In genomic region chr1:996851-997727, GRCh38 we compare ENCODE assay signal across 17 cellular contexts. TPM values are rescaled to one million over a fixed set of nuclear protein-coding genes. Genes with fewer than 3 reads are reported as not detected.
DNase-seq lines count a peak whose midpoint lies in the region; ATAC-seq, FAIRE-seq and TF ChIP-seq lines count a peak whose summit lies in the region.
"Had no signal": no experiment of that assay in that cellular context is flagged by ENCODE, and none has a peak within 500 bp of the region (broad histone marks: within the 10 kb centered on the region; RNA-seq: fewer than 3 reads in every experiment).

No MANE protein-coding gene starts in this region.

- H3K4me3 ChIP-seq in GM23338 (no peak overlapping the region), K562 (no peak overlapping the region)

- peaks cover 6% of the 10 kb centered on the region; the same call in 1 of the 2 replicates for H3F3A ChIP-seq in GM23338 (replicated peaks; ENCODE audit: low read depth)

- CTCF ChIA-PET in K562 (lab: Yijun Ruan, JAX; ENCODE audit: low intra/inter-chr PET ratio) = no interaction called here

- H3K4me1 ChIP-seq in GM23338 (ENCODE audit: insufficient read depth) (peaks cover 8% of the 10 kb centered on the region), K562 (replicated peaks in 1 of 2; ENCODE audit: control insufficient read depth in 2 of 2, insufficient read depth in 2 of 2, low read length in 2 of 2) (peaks cover 4 to 71% of the 10 kb centered on the region in 2 experiments; a peak in 4 of 5 replicates)

- peak overlapping the region; percentile 82; the same call in 1 of the 2 replicates for H3K4me2 ChIP-seq in GM23338
- H3K4me2 ChIP-seq in K562 (ENCODE audit: insufficient read depth, low read length) = no peak overlapping the region

- POLR2A ChIA-PET in K562 (lab: Yijun Ruan, JAX) = interaction anchor here (0.7 to 1.9 kb wide), 8 partner anchors 8 to 206 kb away, joined by 3 to 8 read pairs (median 4); partner anchors contain the start of genes ISG15 and PERM1
- POLR2A ChIA-PET in naive thymus-derived CD8-positive, alpha-beta T cell (lab: Charles Lee) = interaction anchor here (0.6 to 2.6 kb wide), 3 partner anchors 17 to 36 kb away, joined by 3 to 11 read pairs (median 4); partner anchors contain the start of gene ISG15

- TF ChIP-seq CTCF in 22Rv1 (IDR thresholded peaks at IDR 0.05) = no peak
- TF ChIP-seq CTCF in GM23338 (conservative IDR thresholded peaks at IDR 0.05; ENCODE audit: low read depth in 2 of 2) = no peak
- TF ChIP-seq CTCF in K562 (IDR thresholded peaks at IDR 0.05 in 2 of 3, conservative IDR thresholded peaks at IDR 0.05 in 1 of 3; ENCODE audit: insufficient read depth in 2 of 3, low read depth in 1 of 3, low read length in 3 of 3) = no peak
- no peak for TF ChIP-seq CTCF in GM10266 (IDR thresholded peaks at IDR 0.05; ENCODE audit: control insufficient read depth, insufficient read depth, low read depth, missing control alignments)

- H3K36me3 ChIP-seq in GM23338 (ENCODE audit: insufficient read depth) (no peaks in the 10 kb centered on the region), K562 (ENCODE audit: control insufficient read depth, insufficient read depth, low read length) (no peaks in the 10 kb centered on the region)

- H3K9me1 ChIP-seq in K562 (ENCODE audit: control insufficient read depth, insufficient read depth, low read length) = no peaks in the 10 kb centered on the region

- no peaks in the 10 kb centered on the region for H3K79me2 ChIP-seq in GM23338 (replicated peaks; ENCODE audit: insufficient read depth)
- peaks cover 15% of the 10 kb centered on the region; the same call in 2 of the 3 replicates for H3K79me2 ChIP-seq in K562 (ENCODE audit: control insufficient read depth, insufficient read depth, low read length)

- H4K20me1 ChIP-seq in GM23338 (replicated peaks; ENCODE audit: insufficient read depth) (no peaks in the 10 kb centered on the region), K562 (replicated peaks; ENCODE audit: control insufficient read depth, insufficient read depth, low read length) (peaks cover 9% of the 10 kb centered on the region; the same call in 1 of the 2 replicates)

- FAIRE-seq in K562 (lab: Jason Lieb, UNC) = no peak

- no peak for TF ChIP-seq POLR2A in K562 (conservative IDR thresholded peaks at IDR 0.05)

- H3K9me3 ChIP-seq in K562 (replicated peaks; ENCODE audit: control insufficient read depth, insufficient read depth, low read depth, low read length) = no peaks in the 10 kb centered on the region

- peaks cover 4% of the 10 kb centered on the region for H3K36me3 Mint-ChIP-seq in GM23338 (ENCODE audit: low read depth)
- peaks cover 0 to 4% (median 3%) of the 10 kb centered on the region in 3 donors for H3K36me3 Mint-ChIP-seq in naive thymus-derived CD8-positive, alpha-beta T cell

- in situ Hi-C loops in K562 (cut with MboI) = no loop called here

- no peak; the same call in 2 of the 3 replicates for ATAC-seq in GM23338
- no peak for ATAC-seq in K562
- ATAC-seq in naive thymus-derived CD8-positive, alpha-beta T cell = no peak
- no peak for ATAC-seq in GM21825 (IDR thresholded peaks at IDR 0.05; ENCODE audit: unreplicated experiment)
- ATAC-seq in GM21529 (IDR thresholded peaks at IDR 0.05; ENCODE audit: unreplicated experiment) = no peak

- H3K27me3 Mint-ChIP-seq in GM23338 (ENCODE audit: insufficient read depth, low read depth, poor library complexity) = peaks cover 73% of the 10 kb centered on the region
- H3K27me3 Mint-ChIP-seq in naive thymus-derived CD8-positive, alpha-beta T cell = peaks cover 4 to 32% (median 10%) of the 10 kb centered on the region in 5 donors

- TF ChIP-seq EP300 in K562 (IDR thresholded peaks at IDR 0.05; ENCODE audit: low read length) = no peak

- DNase-seq in GM23338 (ENCODE audit: low spot score) = peak; percentile 47
- DNase-seq in K562 (ENCODE audit: extremely low read depth in 1 of 4, low spot score in 3 of 4) = peak in 2 of 4 experiments; percentile 11 to 15
- DNase-seq in naive thymus-derived CD8-positive, alpha-beta T cell = no peak
- DNase-seq in EL = no peak
- no peak for DNase-seq in GM10266 (ENCODE audit: extremely low spot score)
- DNase-seq: activated CD4-positive, alpha-beta T cell treated with anti-CD3 and anti-CD28 coated beads, Interleukin-2, amount 50 U/mL, for 1 hour; aorta; NCI-H2029 treated with DMSO at 0.1 percent for 48 hours; NCI-H774 had no signal

- H3K9ac ChIP-seq in K562 (ENCODE audit: insufficient read depth in 1 of 2, low read depth in 2 of 2, low read length in 2 of 2) = peak overlapping the region in 1 of 2 experiments; percentile 24; a peak in 1 of 4 replicates

- H3K4me1 Mint-ChIP-seq in GM23338 = peaks cover 5% of the 10 kb centered on the region
- peaks cover 9 to 27% (median 17%) of the 10 kb centered on the region in 4 donors for H3K4me1 Mint-ChIP-seq in naive thymus-derived CD8-positive, alpha-beta T cell

- peak overlapping the region; percentile 99 for H3K27ac ChIP-seq in 22Rv1
- H3K27ac ChIP-seq in GM23338 (ENCODE audit: low read depth) = no peak overlapping the region
- no peak overlapping the region for H3K27ac ChIP-seq in K562 (ENCODE audit: extremely low read depth, low read depth, low read length)

- WGBS in K562 (ENCODE audit: insufficient coverage, low coverage, missing lambda C conversion rate) = 24% methylated on average over 18 of the region's 24 CpGs

- H3K4me3 Mint-ChIP-seq in GM23338 = no peak overlapping the region
- peak overlapping the region in 6 of 10 donors; percentile 28 to 45 (median 35) for H3K4me3 Mint-ChIP-seq in naive thymus-derived CD8-positive, alpha-beta T cell

- H3K27ac Mint-ChIP-seq in GM23338 = no peak overlapping the region
- H3K27ac Mint-ChIP-seq in naive thymus-derived CD8-positive, alpha-beta T cell = peak overlapping the region in 3 of 10 donors; percentile 56 to 81 (median 72)

- intact Hi-C loops in K562 (cut with micrococcal nuclease) = no loop called here

- no peak overlapping the region for H2AFZ ChIP-seq in GM23338
- H2AFZ ChIP-seq in K562 (ENCODE audit: low read depth, low read length) = no peak overlapping the region

- BruUV-seq in K562 (replicated peaks; lab: Mats Ljungman, UMichigan) = no TSS peak

- H3K9me2 ChIP-seq in GM23338 (ENCODE audit: insufficient read depth) = no peaks in the 10 kb centered on the region

- peaks cover 12% of the 10 kb centered on the region for H3K9me3 Mint-ChIP-seq in GM23338
- peaks cover 0 to 7% (median 0%) of the 10 kb centered on the region in 9 donors for H3K9me3 Mint-ChIP-seq in naive thymus-derived CD8-positive, alpha-beta T cell

- no peak for TF ChIP-seq RAD21 in K562 (CRISPR knock-in tag; conservative IDR thresholded peaks at IDR 0.05 in 1 of 2, IDR thresholded peaks at IDR 0.05 in 1 of 2)

- H3K27me3 ChIP-seq in GM23338 (ENCODE audit: insufficient read depth) (peaks cover 91% of the 10 kb centered on the region), K562 (ENCODE audit: control insufficient read depth in 2 of 2, insufficient read depth in 2 of 2, low read length in 2 of 2) (peaks cover 0 to 8% of the 10 kb centered on the region in 2 experiments; a peak in 1 of 5 replicates)

RNA-seq across cellular contexts. Expression of gene HES4, which starts 2.8 kb away (rescaled TPM):
- 2.3 and 4.8 TPM in 2 replicates for total RNA-seq in GM23338 (2014; rRNA removed; shearing (Covaris generic))
- polyA plus RNA-seq in GM23338 (2016; fragmentation: Nextera tagmentation; extraction: Ambion mirVana) = 6.7 and 7.9 TPM in 2 replicates
- total RNA-seq in K562 (2011; cell fraction: chromatin; rRNA removed; ENCODE audit: low replicate concordance) = 5.7 and 23.9 TPM in 2 replicates
- total RNA-seq in K562 (2011; cell fraction: nucleolus; rRNA removed) = 54.5 and 57.7 TPM in 2 replicates
- total RNA-seq in K562 (2011; cell fraction: nucleoplasm; rRNA removed) = 14.9 and 19.0 TPM in 2 replicates
- 41.4 and 49.2 TPM in 2 replicates for total RNA-seq in K562 (2014; rRNA removed)
- 0.25 TPM in 1 of 2 replicates, not detected in the other for total RNA-seq in K562 (2014; rRNA removed; fragmentation: Illumina TruSeq; extraction: Trizol)
- total RNA-seq in K562 (2015; rRNA removed; fragmentation: Illumina TruSeq; extraction: Trizol) = 1.9 TPM in 2 replicates
- 40.5 and 44.3 TPM in 2 replicates for total RNA-seq in K562 (2021)
- polyA plus RNA-seq in K562 (2011; rRNA removed) = 5.3 and 10.4 TPM in 2 replicates
- 18.6 and 66.9 TPM in 2 replicates for polyA plus RNA-seq in K562 (2011; cell fraction: cytosol; rRNA removed)
- 86.7 and 173 TPM in 2 replicates for polyA plus RNA-seq in K562 (2011; cell fraction: nucleus; rRNA removed)
- polyA plus RNA-seq in K562 (2012) = 8.3 and 15.7 TPM in 2 replicates
- polyA plus RNA-seq in K562 (2014; fragmentation: Illumina TruSeq; extraction: Trizol) = 0.21 and 0.61 TPM in 2 replicates
- not detected for polyA plus RNA-seq in K562 (2014; fragmentation: Nextera tagmentation; extraction: Ambion mirVana)
- 33.7 and 43.7 TPM in 2 replicates for polyA plus RNA-seq in K562 (2014; rRNA removed)
- polyA minus RNA-seq in K562 (2011; rRNA and poly(A)+ RNA removed) = 0.21 TPM in 1 of 2 replicates, not detected in the other
- 3.6 and 11.6 TPM in 2 replicates for polyA minus RNA-seq in K562 (2011; cell fraction: cytosol; rRNA and poly(A)+ RNA removed)
- polyA minus RNA-seq in K562 (2011; cell fraction: nucleus; rRNA and poly(A)+ RNA removed) = 7.2 and 11.6 TPM in 2 replicates
- not detected for total RNA-seq in naive thymus-derived CD8-positive, alpha-beta T cell
- under 1 TPM in 1 of 3 donors, not detected in 2; 0.85 TPM for polyA plus RNA-seq in naive thymus-derived CD8-positive, alpha-beta T cell

RNA-seq across cellular contexts. Expression of gene PERM1, which starts 15.2 kb away (rescaled TPM):
- total RNA-seq in GM23338 (2014; rRNA removed; shearing (Covaris generic)) = not detected in 2 replicates
- polyA plus RNA-seq in GM23338 (2016; fragmentation: Nextera tagmentation; extraction: Ambion mirVana) = 0.66 and 1.1 TPM in 2 replicates
- total RNA-seq in K562 (2011; cell fraction: chromatin; rRNA removed; ENCODE audit: low replicate concordance) = 0.30 and 1.0 TPM in 2 replicates
- total RNA-seq in K562 (2011; cell fraction: nucleolus; rRNA removed) = 0.39 and 0.67 TPM in 2 replicates
- 0.23 and 0.29 TPM in 2 replicates for total RNA-seq in K562 (2011; cell fraction: nucleoplasm; rRNA removed)
- total RNA-seq in K562 (2014; rRNA removed) = not detected in 2 replicates
- total RNA-seq in K562 (2014; rRNA removed; fragmentation: Illumina TruSeq; extraction: Trizol) = not detected in 2 replicates
- not detected in 2 replicates for total RNA-seq in K562 (2015; rRNA removed; fragmentation: Illumina TruSeq; extraction: Trizol)
- not detected in 2 replicates for total RNA-seq in K562 (2021)
- polyA plus RNA-seq in K562 (2011; rRNA removed) = 0.04 TPM in 1 of 2 replicates, not detected in the other
- polyA plus RNA-seq in K562 (2011; cell fraction: cytosol; rRNA removed) = 0.06 TPM in 1 of 2 replicates, not detected in the other
- 0.18 and 0.25 TPM in 2 replicates for polyA plus RNA-seq in K562 (2011; cell fraction: nucleus; rRNA removed)
- 0.46 and 0.48 TPM in 2 replicates for polyA plus RNA-seq in K562 (2012)
- not detected in 2 replicates for polyA plus RNA-seq in K562 (2014; fragmentation: Illumina TruSeq; extraction: Trizol)
- polyA plus RNA-seq in K562 (2014; fragmentation: Nextera tagmentation; extraction: Ambion mirVana) = not detected
- polyA plus RNA-seq in K562 (2014; rRNA removed) = not detected in 2 replicates
- polyA minus RNA-seq in K562 (2011; rRNA and poly(A)+ RNA removed) = not detected in 2 replicates
- not detected in 2 replicates for polyA minus RNA-seq in K562 (2011; cell fraction: cytosol; rRNA and poly(A)+ RNA removed)
- polyA minus RNA-seq in K562 (2011; cell fraction: nucleus; rRNA and poly(A)+ RNA removed) = 0.33 TPM in 1 of 2 replicates, not detected in the other
- not detected for total RNA-seq in naive thymus-derived CD8-positive, alpha-beta T cell
- not detected for polyA plus RNA-seq in naive thymus-derived CD8-positive, alpha-beta T cell
- total RNA-seq: dermis microvascular lymphatic vessel endothelial cell, lung microvascular endothelial cell, osteocyte, smooth muscle cell had no signal
- polyA plus RNA-seq: BJ had no signal

RNA-seq across cellular contexts. Expression of gene ISG15, which starts 16.2 kb away (rescaled TPM):
- 52.9 and 65.3 TPM in 2 replicates for total RNA-seq in GM23338 (2014; rRNA removed; shearing (Covaris generic))
- polyA plus RNA-seq in GM23338 (2016; fragmentation: Nextera tagmentation; extraction: Ambion mirVana) (101 and 113 TPM in 2 replicates), K562 (2011; rRNA removed) (14.5 and 15.7 TPM in 2 replicates), K562 (2014; fragmentation: Illumina TruSeq; extraction: Trizol) (2.6 and 12.8 TPM in 2 replicates), K562 (2014; fragmentation: Nextera tagmentation; extraction: Ambion mirVana) (10 to 100 TPM in 1 of 2 experiments, 1 to 10 TPM in 1; 7.2 to 12.2 TPM), K562 (2014; rRNA removed) (50.8 and 56.1 TPM in 2 replicates)
- total RNA-seq in K562 (2011; cell fraction: chromatin; rRNA removed; ENCODE audit: low replicate concordance) = 2.7 and 7.4 TPM in 2 replicates
- 13.3 and 15.0 TPM in 2 replicates for total RNA-seq in K562 (2011; cell fraction: nucleolus; rRNA removed)
- 6.9 and 9.5 TPM in 2 replicates for total RNA-seq in K562 (2011; cell fraction: nucleoplasm; rRNA removed)
- total RNA-seq in K562 (2014; rRNA removed) (58.3 and 70.7 TPM in 2 replicates), K562 (2014; rRNA removed; fragmentation: Illumina TruSeq; extraction: Trizol) (0.40 and 0.54 TPM in 2 replicates), K562 (2015; rRNA removed; fragmentation: Illumina TruSeq; extraction: Trizol) (10.8 and 11.6 TPM in 2 replicates), K562 (2021) (31.1 and 32.5 TPM in 2 replicates)
- polyA plus RNA-seq in K562 (2011; cell fraction: cytosol; rRNA removed) = 26.4 and 90.5 TPM in 2 replicates
- polyA plus RNA-seq in K562 (2011; cell fraction: nucleus; rRNA removed) = 11.7 and 19.4 TPM in 2 replicates
- polyA plus RNA-seq in K562 (2012) = 26.7 and 43.1 TPM in 2 replicates
- 1.9 and 3.6 TPM in 2 replicates for polyA minus RNA-seq in K562 (2011; rRNA and poly(A)+ RNA removed)
- polyA minus RNA-seq in K562 (2011; cell fraction: cytosol; rRNA and poly(A)+ RNA removed) = 6.9 and 7.5 TPM in 2 replicates
- polyA minus RNA-seq in K562 (2011; cell fraction: nucleus; rRNA and poly(A)+ RNA removed) = 1.9 and 5.0 TPM in 2 replicates
- total RNA-seq in naive thymus-derived CD8-positive, alpha-beta T cell = 10 to 100 TPM; 30.3 to 30.7 TPM
- polyA plus RNA-seq in naive thymus-derived CD8-positive, alpha-beta T cell = 100 to 1,000 TPM; 133 to 220 (median 217) TPM

RNA-seq across cellular contexts. Expression of gene AGRN, which starts 22.8 kb away (rescaled TPM):
- 144 and 185 TPM in 2 replicates for total RNA-seq in GM23338 (2014; rRNA removed; shearing (Covaris generic))
- polyA plus RNA-seq in GM23338 (2016; fragmentation: Nextera tagmentation; extraction: Ambion mirVana) (12.3 and 13.2 TPM in 2 replicates), K562 (2011; rRNA removed) (18.1 and 39.0 TPM in 2 replicates), K562 (2014; fragmentation: Illumina TruSeq; extraction: Trizol) (19.2 and 34.8 TPM in 2 replicates), K562 (2014; fragmentation: Nextera tagmentation; extraction: Ambion mirVana) (under 1 TPM; 0.04 to 0.06 TPM), K562 (2014; rRNA removed) (49.3 and 67.7 TPM in 2 replicates)
- 268 and 576 TPM in 2 replicates for total RNA-seq in K562 (2011; cell fraction: chromatin; rRNA removed; ENCODE audit: low replicate concordance)
- total RNA-seq in K562 (2011; cell fraction: nucleolus; rRNA removed) = 387 and 414 TPM in 2 replicates
- 326 and 377 TPM in 2 replicates for total RNA-seq in K562 (2011; cell fraction: nucleoplasm; rRNA removed)
- total RNA-seq in K562 (2014; rRNA removed) (29.5 and 37.2 TPM in 2 replicates), K562 (2014; rRNA removed; fragmentation: Illumina TruSeq; extraction: Trizol) (4.5 and 4.9 TPM in 2 replicates), K562 (2015; rRNA removed; fragmentation: Illumina TruSeq; extraction: Trizol) (12.0 and 13.2 TPM in 2 replicates), K562 (2021) (89.7 and 111 TPM in 2 replicates)
- 28.0 and 43.3 TPM in 2 replicates for polyA plus RNA-seq in K562 (2011; cell fraction: cytosol; rRNA removed)
- 483 and 499 TPM in 2 replicates for polyA plus RNA-seq in K562 (2011; cell fraction: nucleus; rRNA removed)
- polyA plus RNA-seq in K562 (2012) = 66.2 and 73.2 TPM in 2 replicates
- polyA minus RNA-seq in K562 (2011; rRNA and poly(A)+ RNA removed) = 12.6 and 21.4 TPM in 2 replicates
- 33.4 and 47.6 TPM in 2 replicates for polyA minus RNA-seq in K562 (2011; cell fraction: cytosol; rRNA and poly(A)+ RNA removed)
- 68.5 and 80.0 TPM in 2 replicates for polyA minus RNA-seq in K562 (2011; cell fraction: nucleus; rRNA and poly(A)+ RNA removed)
- 1 to 10 TPM; 6.2 to 6.4 TPM for total RNA-seq in naive thymus-derived CD8-positive, alpha-beta T cell
- polyA plus RNA-seq in naive thymus-derived CD8-positive, alpha-beta T cell = under 1 TPM; 0.15 to 0.71 (median 0.47) TPM

RNA-seq across cellular contexts. Expression of gene PLEKHN1, which starts 30.8 kb away (rescaled TPM):
- total RNA-seq in GM23338 (2014; rRNA removed; shearing (Covaris generic)) = 2.2 and 3.3 TPM in 2 replicates
- polyA plus RNA-seq in GM23338 (2016; fragmentation: Nextera tagmentation; extraction: Ambion mirVana) = 0.94 and 1.4 TPM in 2 replicates
- total RNA-seq in K562 (2011; cell fraction: chromatin; rRNA removed; ENCODE audit: low replicate concordance) = 0.99 and 3.5 TPM in 2 replicates
- total RNA-seq in K562 (2011; cell fraction: nucleolus; rRNA removed) = 1.2 and 2.6 TPM in 2 replicates
- total RNA-seq in K562 (2011; cell fraction: nucleoplasm; rRNA removed) = 0.88 and 1.6 TPM in 2 replicates
- 0.09 and 0.69 TPM in 2 replicates for total RNA-seq in K562 (2014; rRNA removed)
- total RNA-seq in K562 (2014; rRNA removed; fragmentation: Illumina TruSeq; extraction: Trizol) = 0.07 TPM in 1 of 2 replicates, not detected in the other
- 0.11 and 0.18 TPM in 2 replicates for total RNA-seq in K562 (2015; rRNA removed; fragmentation: Illumina TruSeq; extraction: Trizol)
- 1.2 and 1.5 TPM in 2 replicates for total RNA-seq in K562 (2021)
- 0.13 and 0.34 TPM in 2 replicates for polyA plus RNA-seq in K562 (2011; rRNA removed)
- polyA plus RNA-seq in K562 (2011; cell fraction: cytosol; rRNA removed) = 0.12 and 0.37 TPM in 2 replicates
- polyA plus RNA-seq in K562 (2011; cell fraction: nucleus; rRNA removed) = 2.6 and 3.6 TPM in 2 replicates
- polyA plus RNA-seq in K562 (2012) = 0.47 and 1.4 TPM in 2 replicates
- polyA plus RNA-seq in K562 (2014; fragmentation: Illumina TruSeq; extraction: Trizol) = 0.13 and 0.69 TPM in 2 replicates
- not detected for polyA plus RNA-seq in K562 (2014; fragmentation: Nextera tagmentation; extraction: Ambion mirVana)
- polyA plus RNA-seq in K562 (2014; rRNA removed) = 0.52 and 0.80 TPM in 2 replicates
- not detected in 2 replicates for polyA minus RNA-seq in K562 (2011; rRNA and poly(A)+ RNA removed)
- 0.55 TPM in 1 of 2 replicates, not detected in the other for polyA minus RNA-seq in K562 (2011; cell fraction: cytosol; rRNA and poly(A)+ RNA removed)
- polyA minus RNA-seq in K562 (2011; cell fraction: nucleus; rRNA and poly(A)+ RNA removed) = 1.3 and 1.8 TPM in 2 replicates
- total RNA-seq in naive thymus-derived CD8-positive, alpha-beta T cell = under 1 TPM; 0.60 to 0.93 TPM
- under 1 TPM in 1 of 3 donors, not detected in 2; 0.19 TPM for polyA plus RNA-seq in naive thymus-derived CD8-positive, alpha-beta T cell
